23 cellular contexts compared by ENCODE assay signal in genomic region chr6:45838996-45839395, GRCh38.
"Had no signal": no experiment of that assay in that cellular context is flagged by ENCODE, and none has a peak within 500 bp of the region (broad histone marks: within the 10 kb centered on the region; RNA-seq: fewer than 3 reads in every experiment).

No MANE protein-coding gene starts in this region.

- H3K9me3 ChIP-seq: ascending aorta, body of pancreas had no signal

- H3K36me3 ChIP-seq: ascending aorta had no signal

- H3K27ac Mint-ChIP-seq: activated B cell treated with CpG ODN at 0.5 μM for 24 hours; activated CD8-positive, alpha-beta memory T cell treated with anti-CD3 and anti-CD28 coated beads, Interleukin-2, amount 10 ng/mL, durations not matched to agents 7 days and 5 days; activated naive CD4-positive, alpha-beta T cell treated with anti-CD3 and anti-CD28 coated beads, Interleukin-2, amount 50 U/mL, for 72 hours; activated naive CD8-positive, alpha-beta T cell treated with anti-CD3 and anti-CD28 coated beads, Interleukin-2, amount 50 U/mL, for 24 hours had no signal

- ATAC-seq: activated CD8-positive, alpha-beta memory T cell treated with anti-CD3 and anti-CD28 coated beads, Interleukin-2, amount 10 ng/mL, durations not matched to agents 7 days and 5 days; activated naive CD4-positive, alpha-beta T cell treated with anti-CD3 and anti-CD28 coated beads, Interleukin-2, amount 50 U/mL, for 72 hours; activated naive CD8-positive, alpha-beta T cell treated with anti-CD3 and anti-CD28 coated beads, Interleukin-2, amount 50 U/mL, for 24 hours; body of pancreas had no signal

- H3K9me3 Mint-ChIP-seq: activated B cell treated with CpG ODN at 0.5 μM for 24 hours; activated CD4-positive, alpha-beta T cell treated with anti-CD3 and anti-CD28 coated beads, Interleukin-2, amount 10 ng/mL, durations not matched to agents 24 days and 14 days; activated naive CD4-positive, alpha-beta T cell treated with anti-CD3 and anti-CD28 coated beads, Interleukin-2, amount 50 U/mL, for 72 hours; activated naive CD8-positive, alpha-beta T cell treated with anti-CD3 and anti-CD28 coated beads, Interleukin-2, amount 50 U/mL, for 24 hours had no signal

- H3K4me1 ChIP-seq: ascending aorta, body of pancreas had no signal

- DNase-seq: activated B cell treated with CpG ODN at 0.5 μM for 24 hours; activated CD4-positive, alpha-beta T cell treated with anti-CD3 and anti-CD28 coated beads for 1 hour; activated CD4-positive, alpha-beta T cell treated with anti-CD3 and anti-CD28 coated beads, Interleukin-2, amount 10 ng/mL, durations not matched to agents 24 days and 14 days; activated CD4-positive, alpha-beta T cell treated with anti-CD3 and anti-CD28 coated beads, Interleukin-2, amount 50 U/mL, for 48 hours; activated CD8-positive, alpha-beta memory T cell treated with anti-CD3 and anti-CD28 coated beads, Interleukin-2, amount 10 ng/mL, durations not matched to agents 7 days and 5 days; activated naive CD4-positive, alpha-beta T cell treated with Interleukin-2 at 50 U/mL for 16 hours; activated naive CD8-positive, alpha-beta T cell treated with anti-CD3 and anti-CD28 coated beads, Interleukin-2, amount 50 U/mL, for 24 hours; activated T-cell treated with anti-CD3 and anti-CD28 coated beads, Interleukin-2, amount 50 U/mL, for 48 hours; amniotic stem cell; body of pancreas; central memory CD4-positive, alpha-beta T cell; MM.1S; NCI-H1105 treated with DMSO at 0.1 percent for 48 hours; NCI-H146; NCI-H187 treated with DMSO at 0.1 percent for 48 hours; NCI-H2081 treated with DMSO at 0.1 percent for 48 hours; NCI-H446; NCI-H524; SIG-M5; T1000 had no signal

- H3K36me3 Mint-ChIP-seq: activated CD8-positive, alpha-beta memory T cell treated with anti-CD3 and anti-CD28 coated beads, Interleukin-2, amount 10 ng/mL, durations not matched to agents 7 days and 5 days; activated naive CD4-positive, alpha-beta T cell treated with anti-CD3 and anti-CD28 coated beads, Interleukin-2, amount 50 U/mL, for 72 hours had no signal

- H3K27ac ChIP-seq: ascending aorta, body of pancreas, KMS-11 had no signal

- H3K4me3 Mint-ChIP-seq: activated B cell treated with CpG ODN at 0.5 μM for 24 hours; activated CD4-positive, alpha-beta T cell treated with anti-CD3 and anti-CD28 coated beads, Interleukin-2, amount 10 ng/mL, durations not matched to agents 24 days and 14 days; activated CD8-positive, alpha-beta memory T cell treated with anti-CD3 and anti-CD28 coated beads, Interleukin-2, amount 10 ng/mL, durations not matched to agents 7 days and 5 days; activated naive CD8-positive, alpha-beta T cell treated with anti-CD3 and anti-CD28 coated beads, Interleukin-2, amount 50 U/mL, for 24 hours had no signal

- H3K27me3 ChIP-seq: ascending aorta, body of pancreas had no signal

- H3K9ac ChIP-seq: KMS-11 had no signal

- H3K4me3 ChIP-seq: ascending aorta, body of pancreas had no signal

- H3K27me3 Mint-ChIP-seq: activated B cell treated with CpG ODN at 0.5 μM for 24 hours; activated CD4-positive, alpha-beta T cell treated with anti-CD3 and anti-CD28 coated beads, Interleukin-2, amount 10 ng/mL, durations not matched to agents 24 days and 14 days; activated CD8-positive, alpha-beta memory T cell treated with anti-CD3 and anti-CD28 coated beads, Interleukin-2, amount 10 ng/mL, durations not matched to agents 7 days and 5 days; activated naive CD8-positive, alpha-beta T cell treated with anti-CD3 and anti-CD28 coated beads, Interleukin-2, amount 50 U/mL, for 24 hours had no signal

- H3K4me2 ChIP-seq: KMS-11 had no signal
